Comparison of ENCODE assay signal across 7 cellular contexts in genomic region chr12:106851306-106851705, GRCh38.
"Had no signal": no experiment of that assay in that cellular context is flagged by ENCODE, and none has a peak within 500 bp of the region (broad histone marks: within the 10 kb centered on the region; RNA-seq: fewer than 3 reads in every experiment).

No MANE protein-coding gene starts in this region.

- FAIRE-seq: GM12878, GM12891, GM12892, GM18507, GM19239 had no signal

- DNase-seq: GDM1, GF-D8 had no signal

- H3K4me3 ChIP-seq: GM12878 had no signal

- ATAC-seq: GM12878 had no signal
